In genomic region chr5:124698774-124699173, GRCh38 we compare ENCODE assay signal across 11 cellular contexts. TPM values are rescaled to one million over a fixed set of nuclear protein-coding genes. Genes with fewer than 3 reads are reported as not detected.
A peak's percentile ranks its signal among the peaks of the same experiment; 100 is the strongest.
DNase-seq lines count a peak whose midpoint lies in the region; ATAC-seq and TF ChIP-seq lines count a peak whose summit lies in the region.
"Had no signal": no experiment of that assay in that cellular context is flagged by ENCODE, and none has a peak within 500 bp of the region (broad histone marks: within the 10 kb centered on the region; RNA-seq: fewer than 3 reads in every experiment).

No MANE protein-coding gene starts in this region.

- H3K27ac ChIP-seq in ascending aorta = peak overlapping the region; percentile 76 to 81
- peak overlapping the region; percentile 57 to 80 for H3K27ac ChIP-seq in right atrium auricular region
- H3K27ac ChIP-seq in psoas muscle = peak overlapping the region; percentile 37
- peak overlapping the region in 1 of 2 donors; percentile 63 for H3K27ac ChIP-seq in ovary

- TF ChIP-seq EP300 in ovary (IDR thresholded peaks at IDR 0.05) = no peak

- intact Hi-C loops in ascending aorta (cut with DNase I) = loop anchor here (5.0 kb wide), 1 partner anchor 49 kb away; the partner anchor contains the start of gene ZNF608
- intact Hi-C loops in psoas muscle (cut with DNase I) = no loop called here
- intact Hi-C loops in posterior cingulate gyrus (cut with DNase I) = no loop called here
- intact Hi-C loops in ovary (cut with DNase I) = no loop called here

- ATAC-seq in psoas muscle = peak in 2 of 4 donors; percentile 50 to 62

- TF ChIP-seq POLR2A in ovary (IDR thresholded peaks at IDR 0.05) = no peak

- H3K9me3 ChIP-seq in ascending aorta = no peaks in the 10 kb centered on the region
- no peaks in the 10 kb centered on the region for H3K9me3 ChIP-seq in right atrium auricular region
- no peaks in the 10 kb centered on the region for H3K9me3 ChIP-seq in psoas muscle
- H3K9me3 ChIP-seq in ovary = no peaks in the 10 kb centered on the region

- 67 to 83% (median 71%) methylated on average over 1 of the region's 1 CpG for WGBS in psoas muscle, 3 donors
- WGBS in ovary, 3 donors = 49 to 66% (median 60%) methylated on average over 1 of the region's 1 CpG

- TF ChIP-seq CTCF in ascending aorta (IDR thresholded peaks at IDR 0.05) (no peak), right atrium auricular region (IDR thresholded peaks at IDR 0.05) (no peak), psoas muscle (IDR thresholded peaks at IDR 0.05) (no peak), ovary (IDR thresholded peaks at IDR 0.05) (no peak), GM13977 (IDR thresholded peaks at IDR 0.05; ENCODE audit: extremely low read depth, insufficient read depth, missing control alignments) (no peak)

- in situ Hi-C loops in GM13977 (cut with MboI; ENCODE audit: low pct_unique_long_range_greater_than_20kb, low sequenced_read_pairs, unreplicated experiment) = no loop called here

- peaks cover 3 to 10% of the 10 kb centered on the region in 2 donors for H3K4me1 ChIP-seq in ascending aorta
- peaks cover 0 to 47% of the 10 kb centered on the region in 2 donors for H3K4me1 ChIP-seq in right atrium auricular region
- peaks cover 37% of the 10 kb centered on the region for H3K4me1 ChIP-seq in psoas muscle
- H3K4me1 ChIP-seq in ovary (ENCODE audit: insufficient read depth) = peaks cover 2% of the 10 kb centered on the region

- H3K27me3 ChIP-seq in ascending aorta (no peaks in the 10 kb centered on the region), right atrium auricular region (no peaks in the 10 kb centered on the region), psoas muscle (ENCODE audit: insufficient read depth in 3 of 3, low read length in 2 of 3) (no peaks in the 10 kb centered on the region), ovary (no peaks in the 10 kb centered on the region)

- DNase-seq in AG20443 (ENCODE audit: low spot score) (peak; percentile 45), ascending aorta (ENCODE audit: low spot score in 2 of 2) (no peak), right atrium auricular region (ENCODE audit: low spot score) (no peak), psoas muscle (no peak), posterior cingulate gyrus (no peak), COLO829 (ENCODE audit: low spot score) (no peak), ovary (no peak), GM13977 (ENCODE audit: low spot score) (no peak)
- DNase-seq: activated T-cell treated with anti-CD3 and anti-CD28 coated beads, Interleukin-2, amount 50 U/mL, for 48 hours; GDM1; KBM-7 had no signal

- H3K36me3 ChIP-seq in ascending aorta = no peaks in the 10 kb centered on the region
- no peaks in the 10 kb centered on the region for H3K36me3 ChIP-seq in right atrium auricular region
- H3K36me3 ChIP-seq in psoas muscle (ENCODE audit: insufficient read depth in 1 of 2, low read depth in 1 of 2) = no peaks in the 10 kb centered on the region
- no peaks in the 10 kb centered on the region for H3K36me3 ChIP-seq in ovary

- peak overlapping the region in 1 of 2 donors; percentile 39 for H3K4me3 ChIP-seq in ascending aorta
- H3K4me3 ChIP-seq in right atrium auricular region = no peak overlapping the region
- H3K4me3 ChIP-seq in psoas muscle = no peak overlapping the region
- no peak overlapping the region for H3K4me3 ChIP-seq in ovary

RNA-seq across cellular contexts. Expression of gene ZNF608, which starts 47.7 kb away (rescaled TPM):
- total RNA-seq in ascending aorta (15.4 TPM), right atrium auricular region (10 to 100 TPM; 29.4 to 38.7 TPM), psoas muscle (10 to 100 TPM in 2 of 4 donors, 1 to 10 TPM in 2; 7.3 to 11.7 (median 10.3) TPM), ovary (10 to 100 TPM; 11.1 to 26.8 (median 15.5) TPM)
- polyA plus RNA-seq in psoas muscle (1 to 10 TPM; 1.6 to 9.8 (median 3.3) TPM), ovary (10 to 100 TPM in 1 of 2 donors, 1 to 10 TPM in 1; 7.5 to 10.5 TPM)
